Comparison of ENCODE assay signal across 16 cellular contexts in the genomic region with DNA sequence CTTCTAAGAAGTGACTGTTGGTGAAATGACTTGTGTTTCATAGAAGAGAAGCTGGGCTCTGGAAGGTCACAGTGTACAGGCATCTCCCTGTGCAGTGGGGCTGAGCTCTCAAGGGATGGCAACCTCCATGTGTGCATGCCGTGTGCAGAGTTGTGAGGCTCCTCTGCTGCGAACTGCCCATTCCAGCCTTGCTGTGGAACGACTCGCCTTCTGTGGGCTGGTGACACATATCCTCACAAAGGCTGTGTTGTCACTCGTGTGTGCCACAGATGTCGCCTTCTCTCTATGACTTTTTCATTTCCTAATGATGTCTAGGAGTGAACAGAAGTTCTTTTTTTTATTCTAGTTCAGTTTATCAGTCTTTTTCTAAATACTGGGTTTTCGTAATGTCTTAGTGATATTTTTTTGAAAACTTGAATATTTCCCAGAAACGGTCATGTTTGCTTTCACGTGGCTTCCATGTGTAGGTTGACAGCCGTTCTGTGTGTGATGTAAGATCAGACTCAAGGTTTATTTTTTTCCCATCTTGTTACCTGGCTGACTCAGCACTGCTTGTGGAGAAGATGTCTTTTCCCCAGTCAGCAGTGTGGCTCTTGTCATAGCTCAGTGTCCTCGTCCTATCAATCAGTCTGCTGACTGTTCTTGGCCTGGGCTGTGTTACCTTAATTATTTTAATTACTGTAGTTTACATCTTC.
A peak's percentile ranks its signal among the peaks of the same experiment; 100 is the strongest.
DNase-seq lines count a peak whose midpoint lies in the region.
"Had no signal": no experiment of that assay in that cellular context is flagged by ENCODE, and none has a peak within 500 bp of the region (broad histone marks: within the 10 kb centered on the region; RNA-seq: fewer than 3 reads in every experiment).

No MANE protein-coding gene starts in this region.

- peak overlapping the region; percentile 19 for H3K27ac ChIP-seq in angular gyrus (ENCODE audit: low read depth, low read length)
- H3K27ac ChIP-seq: stomach, uterus had no signal

- DNase-seq in activated effector memory CD4-positive, alpha-beta T cell treated with anti-CD3 and anti-CD28 coated beads, Interleukin-2, amount 50 U/mL, for 16 hours: peak; percentile 50
- DNase-seq in activated effector memory CD4-positive, alpha-beta T cell treated with Interleukin-2 at 50 U/mL for 16 hours: no peak
- peak; percentile 37 for DNase-seq in ELR (ENCODE audit: low read depth)
- DNase-seq in pons (ENCODE audit: low spot score): peak; percentile 29
- no peak for DNase-seq in KG1 (lab: John Stamatoyannopoulos, UW)
- no peak for DNase-seq in NCI-H2107 (lab: John Stamatoyannopoulos, UW)
- no peak for DNase-seq in islet precursor cell
- DNase-seq: activated naive CD4-positive, alpha-beta T cell; DND-41; GOT3; mesendoderm; NCI-H2029; NCI-H510A treated with DMSO at 0.1 percent for 48 hours; stomach; uterus had no signal

Comparison
In these comparisons a context has a peak if more than half of its experiments do, and no peak if none do; other contexts are left out.
1. DNase-seq: peak in activated effector memory CD4-positive, alpha-beta T cell treated with anti-CD3 and anti-CD28 coated beads, Interleukin-2, amount 50 U/mL, for 16 hours (single experiment), ELR (single experiment) and pons (single experiment); none in activated effector memory CD4-positive, alpha-beta T cell treated with Interleukin-2 at 50 U/mL for 16 hours (single experiment), KG1 (single experiment), NCI-H2107 (single experiment) and islet precursor cell (single experiment).